In the genomic region with DNA sequence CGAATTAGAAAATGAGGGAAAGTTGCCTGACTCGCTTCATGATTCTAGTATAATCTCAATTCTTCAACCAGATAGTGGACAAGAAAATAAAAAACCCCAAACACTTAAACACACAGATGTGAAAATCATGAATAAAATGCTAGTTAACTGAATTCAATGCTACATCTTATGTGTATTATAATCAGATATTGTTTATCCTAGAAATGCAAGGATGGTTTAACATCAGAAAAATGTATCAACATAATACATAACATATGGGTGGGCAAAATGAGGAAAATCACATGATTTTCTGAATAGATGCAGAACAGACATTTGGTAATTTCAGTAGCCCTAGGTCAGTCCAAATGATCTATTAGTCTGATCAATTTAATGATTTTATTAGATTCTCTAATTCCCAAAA, we compare ENCODE assay signal across 11 cellular contexts.
"Had no signal": no experiment of that assay in that cellular context is flagged by ENCODE, and none has a peak within 500 bp of the region (broad histone marks: within the 10 kb centered on the region; RNA-seq: fewer than 3 reads in every experiment).

No MANE protein-coding gene starts in this region.

- H3K36me3 ChIP-seq: HAP-1 had no signal

- H3K27ac ChIP-seq: GM23248 had no signal

- H3K9ac ChIP-seq: GM23248 had no signal

- FAIRE-seq: H1, H54 had no signal

- ATAC-seq: GM23338, HCT116 had no signal

- DNase-seq: GM23248, GOT3, H7, H9, HCEC 1CT, HFFc6 had no signal

- H2AFZ ChIP-seq: GM23248, GM23338 had no signal

- H3K4me2 ChIP-seq: GM23338 had no signal

- H3K4me1 ChIP-seq: HAP-1 had no signal

- H3K4me3 ChIP-seq: GM23248, GM23338, HAP-1 had no signal
